In genomic region chr21:37268186-37268503, GRCh38 we compare ENCODE assay signal across 8 cellular contexts. TPM values are rescaled to one million over a fixed set of nuclear protein-coding genes. Genes with fewer than 3 reads are reported as not detected.
A peak's percentile ranks its signal among the peaks of the same experiment; 100 is the strongest.
DNase-seq lines count a peak whose midpoint lies in the region; ATAC-seq, FAIRE-seq and TF ChIP-seq lines count a peak whose summit lies in the region.

No MANE protein-coding gene starts in this region.

- H3K4me2 ChIP-seq in A549: peak overlapping the region; percentile 80

- POLR2A ChIA-PET in A549 (lab: Yijun Ruan, JAX): interaction anchor here (0.5 to 2.5 kb wide), 8 partner anchors 9 to 296 kb away, joined by 3 to 38 read pairs (median 9); partner anchors contain the start of gene DYRK1A

- TF ChIP-seq CTCF in A549 (IDR thresholded peaks at IDR 0.05): no peak

- H3K36me3 Mint-ChIP-seq in central memory CD8-positive, alpha-beta T cell (ENCODE audit: insufficient read depth): peaks cover 20% of the 10 kb centered on the region

- no peaks in the 10 kb centered on the region for H3K9me3 Mint-ChIP-seq in central memory CD8-positive, alpha-beta T cell

- no peak for DNase-seq in A549 (ENCODE audit: low read depth in 1 of 2, low spot score in 1 of 2)
- DNase-seq in Jurkat, Clone E6-1 (ENCODE audit: low read depth, low spot score): no peak
- no peak for DNase-seq in central memory CD8-positive, alpha-beta T cell (ENCODE audit: low spot score in 2 of 2)
- DNase-seq in stimulated activated CD4-positive, alpha-beta T cell treated with anti-CD3 and anti-CD28 coated beads, Interleukin-4, amount 100 ng/mL, for 1 hour: no peak
- DNase-seq in stimulated activated CD4-positive, alpha-beta T cell treated with anti-CD3 and anti-CD28 coated beads, Interleukin-2, amount 100 ng/mL, for 48 hours: no peak

- no peak for TF ChIP-seq RAD21 in A549 (conservative IDR thresholded peaks at IDR 0.05 in 1 of 2, IDR thresholded peaks at IDR 0.05 in 1 of 2)

- CTCF ChIA-PET in A549 (lab: Yijun Ruan, JAX): interaction anchor here (0.8 to 1.4 kb wide), 2 partner anchors 16 to 97 kb away, joined by 4 to 6 read pairs; no protein-coding TSS in a partner anchor

- H3K27me3 Mint-ChIP-seq in central memory CD8-positive, alpha-beta T cell: no peaks in the 10 kb centered on the region

- peak overlapping the region; percentile 91 to 96 for H3K27ac ChIP-seq in A549

- TF ChIP-seq POLR2A in A549 (IDR thresholded peaks at IDR 0.05; ENCODE audit: low read length): no peak

- no peak for TF ChIP-seq EP300 in A549 (IDR thresholded peaks at IDR 0.05)

- WGBS in A549 (ENCODE audit: missing lambda C conversion rate): 2% methylated on average over 7 of the region's 7 CpGs

- no peaks in the 10 kb centered on the region for H3K27me3 ChIP-seq in mucosa of stomach (ENCODE audit: control insufficient read depth, insufficient read depth, low read length)

- H3K36me3 ChIP-seq in mucosa of stomach (ENCODE audit: control insufficient read depth, insufficient read depth, low read length): no peaks in the 10 kb centered on the region

- peaks cover 23% of the 10 kb centered on the region for H3K4me1 Mint-ChIP-seq in central memory CD8-positive, alpha-beta T cell

- H3K27ac Mint-ChIP-seq in central memory CD8-positive, alpha-beta T cell (ENCODE audit: low read depth): peak overlapping the region; percentile 98

- ATAC-seq in A549 (no peak), GM19035 (IDR thresholded peaks at IDR 0.05; ENCODE audit: unreplicated experiment) (no peak), HG02973 (IDR thresholded peaks at IDR 0.05; ENCODE audit: unreplicated experiment) (no peak)
- ATAC-seq in central memory CD8-positive, alpha-beta T cell (replicated peaks; ENCODE audit: extremely low read depth, poor library complexity, severe bottlenecking): no peak

- peak overlapping the region; percentile 86 for H3K9ac ChIP-seq in mucosa of stomach (ENCODE audit: low read length)

- peaks cover 8% of the 10 kb centered on the region; the same call in 1 of the 3 replicates for H3K4me1 ChIP-seq in A549
- H3K4me1 ChIP-seq in mucosa of stomach (ENCODE audit: control insufficient read depth, insufficient read depth, low read length): peaks cover 22% of the 10 kb centered on the region

- peak overlapping the region; percentile 94 for H3K4me3 Mint-ChIP-seq in central memory CD8-positive, alpha-beta T cell

- H3K4me3 ChIP-seq in A549 (peak overlapping the region; percentile 69), mucosa of stomach (ENCODE audit: low read length) (peak overlapping the region; percentile 75)
- H3K4me3 ChIP-seq in Jurkat, Clone E6-1 (ENCODE audit: low read length): peak overlapping the region; percentile 61

- FAIRE-seq in A549 (lab: Jason Lieb, UNC): no peak

- H3K9me3 ChIP-seq in A549 (no peaks in the 10 kb centered on the region), mucosa of stomach (ENCODE audit: control insufficient read depth, low read length) (no peaks in the 10 kb centered on the region)

TF ChIP-seq in A549, 52 proteins besides CTCF, POLR2A, EP300 and RAD21:
- TF ChIP-seq CHD2 (IDR thresholded peaks at IDR 0.05; ENCODE audit: low read length, partially characterized antibody): no peak
- TF ChIP-seq RFX5 (IDR thresholded peaks at IDR 0.05): peak; percentile 81

RNA-seq across cellular contexts. Expression of gene VPS26C, which starts 1.0 kb away (rescaled TPM):
- polyA plus RNA-seq in A549 (2011; rRNA removed): 29.5 and 32.0 TPM in 2 replicates
- polyA plus RNA-seq in A549 (2012; cell fraction: cytosol; rRNA removed): 14.3 and 18.5 TPM in 2 replicates
- polyA plus RNA-seq in A549 (2012; cell fraction: nucleus; rRNA removed): 12.1 and 14.2 TPM in 2 replicates
- polyA plus RNA-seq in A549 (2017; fragmentation: RNase III; extraction: RNeasy Plus Mini Kit Qiagen cat#74134 plus additional on column Dnase treatment): 19.4 to 24.2 TPM (median 22.0 TPM) in 3 replicates
- polyA minus RNA-seq in A549 (2011; rRNA and poly(A)+ RNA removed): 17.5 and 22.5 TPM in 2 replicates
- polyA plus RNA-seq in Jurkat, Clone E6-1 (2012; ENCODE audit: insufficient read depth, insufficient read length): 42.9 TPM
